Comparison of ENCODE assay signal across 9 cellular contexts in the genomic region with DNA sequence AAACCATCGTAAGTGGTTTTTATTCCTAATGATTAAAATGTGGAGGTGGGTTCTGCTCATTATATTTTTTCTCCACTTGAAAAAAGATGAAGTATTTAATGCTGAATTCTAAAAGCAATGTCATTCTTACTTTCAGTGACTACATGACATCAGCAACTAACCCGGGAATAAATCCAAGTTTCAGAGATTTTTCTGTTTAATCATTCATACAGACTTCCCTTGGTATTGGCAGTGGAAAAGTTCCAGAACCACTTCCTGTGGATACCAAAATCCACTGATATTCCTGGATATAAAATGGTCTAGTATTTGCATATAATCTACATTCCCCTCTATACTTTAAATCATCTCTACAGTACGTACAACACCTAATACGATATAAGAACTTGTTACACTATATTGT.
A peak's percentile ranks its signal among the peaks of the same experiment; 100 is the strongest.
DNase-seq lines count a peak whose midpoint lies in the region; ATAC-seq and TF ChIP-seq lines count a peak whose summit lies in the region.
"Had no signal": no experiment of that assay in that cellular context is flagged by ENCODE, and none has a peak within 500 bp of the region (broad histone marks: within the 10 kb centered on the region; RNA-seq: fewer than 3 reads in every experiment).

No MANE protein-coding gene starts in this region.

- no peak for TF ChIP-seq CTCF in right atrium auricular region (IDR thresholded peaks at IDR 0.05)
- no peak for TF ChIP-seq CTCF in brain (conservative IDR thresholded peaks at IDR 0.05)
- TF ChIP-seq CTCF in left lung (IDR thresholded peaks at IDR 0.05): no peak
- no peak for TF ChIP-seq CTCF in endothelial cell (IDR thresholded peaks at IDR 0.05; ENCODE audit: unreplicated experiment)

- H3K4me1 Mint-ChIP-seq in brain (peaks cover 52% of the 10 kb centered on the region), endothelial cell (ENCODE audit: unreplicated experiment) (peaks cover 37% of the 10 kb centered on the region)

- DNase-seq in right atrium auricular region (ENCODE audit: low spot score) (no peak), left ventricle myocardium superior (no peak), left lung (no peak), endothelial cell (ENCODE audit: low spot score) (no peak)
- no peak for DNase-seq in activated CD4-positive, CD25-positive, alpha-beta regulatory T cell treated with anti-CD3 and anti-CD28 coated beads, Interleukin-2, amount 50 U/mL, for 72 hours

- H3K27ac Mint-ChIP-seq in brain (peak overlapping the region in 3 of 5 experiments; percentile 1 to 66 (median 20)), endothelial cell (ENCODE audit: unreplicated experiment) (no peak overlapping the region)

- H3K4me3 ChIP-seq in right atrium auricular region (no peak overlapping the region), left lung (no peak overlapping the region)

- H3K36me3 ChIP-seq in right atrium auricular region (no peaks in the 10 kb centered on the region), left lung (no peaks in the 10 kb centered on the region)

- peak overlapping the region; percentile 78 to 90 for H3K27ac ChIP-seq in right atrium auricular region
- H3K27ac ChIP-seq in left lung: peak overlapping the region; percentile 51 to 70
- H3K27ac ChIP-seq: C4-2B had no signal

- ATAC-seq in left ventricle myocardium superior: no peak
- ATAC-seq in left lung: no peak
- ATAC-seq in HG03196 (IDR thresholded peaks at IDR 0.05; ENCODE audit: unreplicated experiment): no peak
- ATAC-seq in HG03469 (IDR thresholded peaks at IDR 0.05; ENCODE audit: unreplicated experiment): no peak

- intact Hi-C loops in left ventricle myocardium superior (cut with micrococcal nuclease): loop anchor here (10.0 kb wide), 2 partner anchors 72 to 128 kb away; a partner anchor contains a TSS
- intact Hi-C loops in left lung (cut with DNase I): no loop called here

- H3K4me1 ChIP-seq in right atrium auricular region (peaks cover 0 to 73% of the 10 kb centered on the region in 2 donors), left lung (peaks cover 12 to 15% of the 10 kb centered on the region in 2 donors)

- peaks cover 3% of the 10 kb centered on the region for H3K27me3 Mint-ChIP-seq in brain
- no peaks in the 10 kb centered on the region for H3K27me3 Mint-ChIP-seq in endothelial cell (ENCODE audit: unreplicated experiment)

- H3K9me3 ChIP-seq in right atrium auricular region (no peaks in the 10 kb centered on the region), left lung (peaks cover 0 to 7% of the 10 kb centered on the region in 2 donors)

- H3K36me3 Mint-ChIP-seq in brain: no peaks in the 10 kb centered on the region
- no peaks in the 10 kb centered on the region for H3K36me3 Mint-ChIP-seq in endothelial cell (ENCODE audit: low read depth, unreplicated experiment)

- peaks cover 6 to 21% (median 9%) of the 10 kb centered on the region in 5 experiments for H3K9me3 Mint-ChIP-seq in brain
- no peaks in the 10 kb centered on the region for H3K9me3 Mint-ChIP-seq in endothelial cell (ENCODE audit: unreplicated experiment)

- H3K27me3 ChIP-seq in right atrium auricular region (no peaks in the 10 kb centered on the region), left lung (no peaks in the 10 kb centered on the region)

- H3K4me3 Mint-ChIP-seq in brain: no peak overlapping the region
- H3K4me3 Mint-ChIP-seq in endothelial cell (ENCODE audit: unreplicated experiment): no peak overlapping the region
